ENCODE assay signal across 8 cellular contexts in genomic region chr6:31580807-31581437, GRCh38. TPM values are rescaled to one million over a fixed set of nuclear protein-coding genes. Genes with fewer than 3 reads are reported as not detected.
DNase-seq lines count a peak whose midpoint lies in the region; ATAC-seq and TF ChIP-seq lines count a peak whose summit lies in the region.

No MANE protein-coding gene starts in this region.

- in situ Hi-C loops in Caki2 (cut with HindIII; ENCODE audit: low pct_unique_long_range_greater_than_20kb, low sequenced_read_pairs) = no loop called here

- DNase-seq in Caki2 (ENCODE audit: low read depth) (peak; percentile 67), nucleus accumbens (lab: John Stamatoyannopoulos, UW) (peak in 53 of 56 donors; percentile 24 to 92 (median 72)), superior temporal gyrus (ENCODE audit: extremely low spot score) (peak; percentile 83)
- peak; percentile 88 for DNase-seq in activated gamma-delta T cell treated with anti-CD3 and anti-CD28 coated beads, Interleukin-2, amount 50 U/mL, for 16 hours (ENCODE audit: low read depth)

- ATAC-seq in GM21423 (IDR thresholded peaks at IDR 0.05; ENCODE audit: unreplicated experiment) = peak; percentile 49
- ATAC-seq in gastroesophageal sphincter = peak; percentile 97

- no peak for TF ChIP-seq EP300 in gastroesophageal sphincter (IDR thresholded peaks at IDR 0.05)

- WGBS in gastroesophageal sphincter (ENCODE audit: low coverage in 1 of 2), 2 donors = no CpG with 5 or more reads among the region's 63 CpGs

- peak in 3 of 4 experiments; percentile 95 to 99 (median 97) for TF ChIP-seq CTCF in gastroesophageal sphincter (IDR thresholded peaks at IDR 0.05)

- H3K27ac ChIP-seq in KOPT-K1 (ENCODE audit: low read depth, low read length, poor library complexity, severe bottlenecking) (peak overlapping the region; percentile 93), gastroesophageal sphincter (peak overlapping the region; percentile 7 to 87 (median 83))

- TF ChIP-seq POLR2A in Raji (IDR thresholded peaks at IDR 0.05; ENCODE audit: insufficient read depth, low read depth, low read length) (peak; percentile 68), gastroesophageal sphincter (IDR thresholded peaks at IDR 0.05) (peak; percentile 31 to 38)

- H3K27me3 ChIP-seq in gastroesophageal sphincter = no peaks in the 10 kb centered on the region

- H3K4me3 ChIP-seq in gastroesophageal sphincter = peak overlapping the region; percentile 41 to 65

- H3K9me3 ChIP-seq in KOPT-K1 (ENCODE audit: insufficient read depth, low read length, poor library complexity, severe bottlenecking) (no peaks in the 10 kb centered on the region), gastroesophageal sphincter (no peaks in the 10 kb centered on the region)

- peaks cover 26% of the 10 kb centered on the region; the same call in 1 of the 2 replicates for H3K36me3 ChIP-seq in KOPT-K1 (ENCODE audit: insufficient read depth, low read length)
- no peaks in the 10 kb centered on the region for H3K36me3 ChIP-seq in gastroesophageal sphincter

- peaks cover 0 to 21% (median 9%) of the 10 kb centered on the region in 3 donors for H3K4me1 ChIP-seq in gastroesophageal sphincter

RNA-seq across cellular contexts. Expression of gene LTB, which starts 1.3 kb away (rescaled TPM):
- not detected in 2 replicates for total RNA-seq in Caki2 (2014; rRNA removed; shearing (Covaris generic); ENCODE audit: low replicate concordance)
- under 1 TPM in 1 of 4 donors, not detected in 3; 0.57 TPM for total RNA-seq in gastroesophageal sphincter

RNA-seq across cellular contexts. Expression of gene LST1, which starts 5.2 kb away (rescaled TPM):
- total RNA-seq in Caki2 (2014; rRNA removed; shearing (Covaris generic); ENCODE audit: low replicate concordance) = not detected in 2 replicates
- total RNA-seq in gastroesophageal sphincter = 1 to 10 TPM; 1.4 to 7.7 (median 6.9) TPM

RNA-seq across cellular contexts. Expression of gene TNF, which starts 5.6 kb away (rescaled TPM):
- 0.91 and 4.3 TPM in 2 replicates for total RNA-seq in Caki2 (2014; rRNA removed; shearing (Covaris generic); ENCODE audit: low replicate concordance)
- total RNA-seq in gastroesophageal sphincter = under 1 TPM in 1 of 4 donors, not detected in 3; 0.81 TPM

RNA-seq across cellular contexts. Expression of gene LTA, which starts 8.8 kb away (rescaled TPM):
- total RNA-seq in Caki2 (2014; rRNA removed; shearing (Covaris generic); ENCODE audit: low replicate concordance) = not detected in 2 replicates
- total RNA-seq in gastroesophageal sphincter = not detected

RNA-seq across cellular contexts. Expression of gene NCR3, which starts 11.9 kb away (rescaled TPM):
- total RNA-seq in Caki2 (2014; rRNA removed; shearing (Covaris generic); ENCODE audit: low replicate concordance) = not detected in 2 replicates
- total RNA-seq in gastroesophageal sphincter = not detected

Comparison
In these comparisons a context has a peak if more than half of its experiments do, and no peak if none do; other contexts are left out.
1. Peak in every context shown above with its lines: DNase-seq, ATAC-seq, H3K4me3 ChIP-seq and H3K27ac ChIP-seq.